In genomic region chr13:29239653-29240525, GRCh38 we compare ENCODE assay signal across 17 cellular contexts.
A peak's percentile ranks its signal among the peaks of the same experiment; 100 is the strongest.
DNase-seq lines count a peak whose midpoint lies in the region; ATAC-seq and TF ChIP-seq lines count a peak whose summit lies in the region.
"Had no signal": no experiment of that assay in that cellular context is flagged by ENCODE, and none has a peak within 500 bp of the region (broad histone marks: within the 10 kb centered on the region; RNA-seq: fewer than 3 reads in every experiment).

No MANE protein-coding gene starts in this region.

- H2AFZ ChIP-seq in Karpas-422 (ENCODE audit: low read length) (no peak overlapping the region), OCI-LY3 (ENCODE audit: low read depth, low read length) (0 out of 2 replicates have a peak overlapping the region, but pooled peaks have one; percentile 9)

- H4K20me1 ChIP-seq in Karpas-422 (ENCODE audit: insufficient read depth, low read depth, low read length) = no peaks in the 10 kb centered on the region
- no peaks in the 10 kb centered on the region for H4K20me1 ChIP-seq in OCI-LY3 (ENCODE audit: insufficient read depth, low read length)

- H3K4me3 ChIP-seq in Karpas-422 (ENCODE audit: low read length) (no peak overlapping the region), OCI-LY3 (ENCODE audit: low read length) (no peak overlapping the region)

- DNase-seq in DMS 273 treated with DMSO at 0.1 percent for 48 hours (lab: John Stamatoyannopoulos, UW) (peak; percentile 31), Karpas-422 (peak; percentile 36), GOT3 (lab: John Stamatoyannopoulos, UW) (no peak)
- no peak for DNase-seq in stimulated activated CD4-positive, alpha-beta T cell treated with anti-CD3 and anti-CD28 coated beads, Interleukin-2, amount 100 ng/mL, for 48 hours
- DNase-seq: ACHN; BE2C; C1 segment of cervical spinal cord; CD4-positive, CD25-positive, alpha-beta regulatory T cell; CD8-positive, alpha-beta memory T cell; COR-L47; DMS153; DMS79; GF-D8; H9; IMR-90 had no signal

- H3K9me3 ChIP-seq in Karpas-422 (ENCODE audit: low read length) (no peaks in the 10 kb centered on the region), OCI-LY3 (ENCODE audit: insufficient read depth, low read length) (no peaks in the 10 kb centered on the region)
- H3K9me3 ChIP-seq: BE2C had no signal

- H3K27me3 ChIP-seq in Karpas-422 (ENCODE audit: low read length) (no peaks in the 10 kb centered on the region), OCI-LY3 (ENCODE audit: low read depth, low read length) (no peaks in the 10 kb centered on the region)

- H3K9ac ChIP-seq in Karpas-422 (ENCODE audit: low read length) (no peak overlapping the region), OCI-LY3 (ENCODE audit: low read length) (no peak overlapping the region)

- no peak overlapping the region for H3K4me2 ChIP-seq in Karpas-422 (ENCODE audit: low read depth, low read length, poor library complexity, severe bottlenecking)
- no peak overlapping the region for H3K4me2 ChIP-seq in OCI-LY3 (ENCODE audit: low read length)

- TF ChIP-seq CTCF in OCI-LY3 (IDR thresholded peaks at IDR 0.05; ENCODE audit: low read depth, low read length) = no peak

- H3K4me1 ChIP-seq in Karpas-422 (ENCODE audit: low read length) (no peaks in the 10 kb centered on the region), OCI-LY3 (ENCODE audit: low read length) (no peaks in the 10 kb centered on the region)
- H3K4me1 ChIP-seq: BE2C had no signal

- no peak overlapping the region for H3K27ac ChIP-seq in Karpas-422 (ENCODE audit: low read length)
- no peak overlapping the region for H3K27ac ChIP-seq in OCI-LY3 (ENCODE audit: low read length)

- no peaks in the 10 kb centered on the region for H3K36me3 ChIP-seq in Karpas-422 (ENCODE audit: insufficient read depth, low read length)
- no peaks in the 10 kb centered on the region for H3K36me3 ChIP-seq in OCI-LY3 (replicated peaks; ENCODE audit: low read depth, low read length)
- H3K36me3 ChIP-seq: BE2C had no signal

- no peak for ATAC-seq in GM18870 (IDR thresholded peaks at IDR 0.05; ENCODE audit: unreplicated experiment)

- H3K9me2 ChIP-seq in Karpas-422 (replicated peaks; ENCODE audit: insufficient read depth, low read length) = no peaks in the 10 kb centered on the region

- H3K79me2 ChIP-seq in Karpas-422 (ENCODE audit: low read length) (no peaks in the 10 kb centered on the region), OCI-LY3 (ENCODE audit: low read length) (no peaks in the 10 kb centered on the region)

Comparison
In these comparisons a context has a peak if more than half of its experiments do, and no peak if none do; other contexts are left out.
1. DNase-seq: peak in DMS 273 treated with DMSO at 0.1 percent for 48 hours (single experiment) and Karpas-422 (single experiment); none in stimulated activated CD4-positive, alpha-beta T cell treated with anti-CD3 and anti-CD28 coated beads, Interleukin-2, amount 100 ng/mL, for 48 hours (0 of 2) and GOT3 (single experiment).